In the genomic region with DNA sequence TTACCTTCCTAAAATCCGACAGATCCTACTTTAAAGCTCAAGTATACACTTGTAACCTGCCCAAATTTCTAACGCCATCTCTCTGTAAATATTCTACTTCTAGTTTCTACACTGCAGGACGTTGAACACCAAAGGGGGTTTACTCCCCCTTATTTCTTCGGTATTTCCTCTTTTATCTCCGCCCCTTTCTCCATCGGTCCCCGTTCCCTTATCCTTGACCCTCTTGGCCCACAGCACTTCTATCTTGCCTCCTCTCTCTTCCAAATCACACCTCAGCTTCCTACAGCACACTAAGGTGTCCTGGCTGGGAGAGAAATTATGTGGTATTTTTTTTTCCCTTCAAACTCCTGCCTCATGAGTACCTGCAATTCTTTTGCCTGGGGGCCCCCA, we compare ENCODE assay signal across 9 cellular contexts. TPM values are rescaled to one million over a fixed set of nuclear protein-coding genes. Genes with fewer than 3 reads are reported as not detected.
DNase-seq lines count a peak whose midpoint lies in the region; ATAC-seq, FAIRE-seq and TF ChIP-seq lines count a peak whose summit lies in the region.
"Had no signal": no experiment of that assay in that cellular context is flagged by ENCODE, and none has a peak within 500 bp of the region (broad histone marks: within the 10 kb centered on the region; RNA-seq: fewer than 3 reads in every experiment).

No MANE protein-coding gene starts in this region.

- H3K4me3 ChIP-seq in DND-41 (ENCODE audit: low read depth in 1 of 2, low read length in 2 of 2) (peak overlapping the region; percentile 47 to 70; a peak in 3 of 4 replicates), gastroesophageal sphincter (peak overlapping the region; percentile 81 to 91)

- no peaks in the 10 kb centered on the region for H4K20me1 ChIP-seq in DND-41 (ENCODE audit: insufficient read depth, low read length)

- 3 to 24% methylated on average over 2 to 7 of the region's 7 CpGs for WGBS in gastroesophageal sphincter (ENCODE audit: low coverage in 1 of 2), 2 donors

- TF ChIP-seq CTCF in DND-41 (IDR thresholded peaks at IDR 0.05; ENCODE audit: borderline replicate concordance, extremely low read depth, low read length, poor library complexity, severe bottlenecking) (no peak), gastroesophageal sphincter (IDR thresholded peaks at IDR 0.05) (no peak), foreskin keratinocyte (conservative IDR thresholded peaks at IDR 0.05) (no peak), GM13976 (IDR thresholded peaks at IDR 0.05; ENCODE audit: borderline replicate concordance, control extremely low read depth, extremely low read depth, insufficient read depth, missing control alignments) (no peak)

- H3K27me3 ChIP-seq in DND-41 (ENCODE audit: insufficient read depth, low read length, poor library complexity), result no peaks in the 10 kb centered on the region
- no peaks in the 10 kb centered on the region for H3K27me3 ChIP-seq in gastroesophageal sphincter
- no peaks in the 10 kb centered on the region for H3K27me3 ChIP-seq in foreskin keratinocyte

- H3K4me2 ChIP-seq in DND-41 (ENCODE audit: insufficient read depth, low read length), result peak overlapping the region; percentile 64

- H2AFZ ChIP-seq in DND-41 (ENCODE audit: low read depth, low read length), result peak overlapping the region; percentile 76

- no peak for FAIRE-seq in urothelium cell line (lab: Jason Lieb, UNC)
- FAIRE-seq: TTC549 had no signal

- peak overlapping the region; percentile 88 for H3K27ac ChIP-seq in DND-41 (ENCODE audit: low read length)
- H3K27ac ChIP-seq in gastroesophageal sphincter, result peak overlapping the region; percentile 87 to 99 (median 96)
- no peak overlapping the region for H3K27ac ChIP-seq in foreskin keratinocyte

- TF ChIP-seq POLR2A in Raji (IDR thresholded peaks at IDR 0.05; ENCODE audit: insufficient read depth, low read depth, low read length) (peak; percentile 4; the same call in 1 of the 2 replicates), gastroesophageal sphincter (IDR thresholded peaks at IDR 0.05) (no peak)

- H3K79me2 ChIP-seq in DND-41 (ENCODE audit: insufficient read depth, low read length), result peaks cover 2% of the 10 kb centered on the region; the same call in 1 of the 2 replicates

- TF ChIP-seq EP300 in gastroesophageal sphincter (IDR thresholded peaks at IDR 0.05), result no peak

- DNase-seq in DND-41 (no peak), pons (ENCODE audit: low spot score) (peak; percentile 18), foreskin keratinocyte (no peak), urothelium cell line (ENCODE audit: low spot score) (no peak), GM13976 (ENCODE audit: low spot score) (no peak)

- H3K4me1 ChIP-seq in DND-41 (ENCODE audit: insufficient read depth, low read length) (peaks cover 21% of the 10 kb centered on the region), gastroesophageal sphincter (no peaks in the 10 kb centered on the region), foreskin keratinocyte (no peaks in the 10 kb centered on the region)

- H3K9me3 ChIP-seq in DND-41 (ENCODE audit: insufficient read depth, low read length, severe bottlenecking), result no peaks in the 10 kb centered on the region
- H3K9me3 ChIP-seq in gastroesophageal sphincter, result no peaks in the 10 kb centered on the region

- ATAC-seq in DND-41 (ENCODE audit: insufficient read depth, low read depth) (peak; percentile 16), GM21786 (IDR thresholded peaks at IDR 0.05; ENCODE audit: unreplicated experiment) (peak; percentile 24), gastroesophageal sphincter (no peak), foreskin keratinocyte (no peak)

- in situ Hi-C loops in GM13976 (cut with MboI; ENCODE audit: low sequenced_read_pairs, unreplicated experiment), result no loop called here

- H3K36me3 ChIP-seq in DND-41 (ENCODE audit: insufficient read depth, low read length) (no peaks in the 10 kb centered on the region), gastroesophageal sphincter (no peaks in the 10 kb centered on the region)

- peak overlapping the region; percentile 73 for H3K9ac ChIP-seq in DND-41 (ENCODE audit: low read depth, low read length)

RNA-seq across cellular contexts. Expression of gene ZMAT1, which starts 0.7 kb away (rescaled TPM):
- total RNA-seq in gastroesophageal sphincter (10 to 100 TPM in 1 of 4 donors, 1 to 10 TPM in 3; 3.5 to 11.1 (median 5.9) TPM), foreskin keratinocyte (not detected in 2 replicates)
- not detected in 2 replicates for polyA plus RNA-seq in foreskin keratinocyte

Comparison
In these comparisons a context has a peak if more than half of its experiments do, and no peak if none do; other contexts are left out.
1. ATAC-seq: peak in DND-41 (single experiment) and GM21786 (single experiment); none in gastroesophageal sphincter (single experiment) and foreskin keratinocyte (single experiment).